In genomic region chr1:85943526-85943925, GRCh38 we compare ENCODE assay signal across 24 cellular contexts.
"Had no signal": no experiment of that assay in that cellular context is flagged by ENCODE, and none has a peak within 500 bp of the region (broad histone marks: within the 10 kb centered on the region; RNA-seq: fewer than 3 reads in every experiment).

No MANE protein-coding gene starts in this region.

- H3K4me3 Mint-ChIP-seq: activated CD4-positive, alpha-beta memory T cell treated with anti-CD3 and anti-CD28 coated beads, Interleukin-2, amount 10 ng/mL, durations not matched to agents 7 days and 5 days; activated naive CD4-positive, alpha-beta T cell treated with anti-CD3 and anti-CD28 coated beads, Interleukin-2, amount 10 ng/mL, durations not matched to agents 7 days and 5 days; activated T-cell treated with anti-CD3 and anti-CD28 coated beads, Interleukin-2, amount 50 U/mL, for 72 hours; mesothelial cell of epicardium; naive thymus-derived CD8-positive, alpha-beta T cell; neural progenitor cell had no signal

- H3K4me1 ChIP-seq: colonic mucosa, esophagus muscularis mucosa, left ventricle myocardium inferior, neural progenitor cell, testis, vagina had no signal

- H3K9me3 ChIP-seq: colonic mucosa, esophagus muscularis mucosa, left ventricle myocardium inferior, testis, vagina had no signal

- H3K27ac ChIP-seq: colonic mucosa, esophagus muscularis mucosa, left ventricle myocardium inferior, neural progenitor cell, testis, vagina had no signal

- H3K27me3 Mint-ChIP-seq: activated CD4-positive, alpha-beta memory T cell treated with anti-CD3 and anti-CD28 coated beads, Interleukin-2, amount 10 ng/mL, durations not matched to agents 7 days and 5 days; activated naive CD4-positive, alpha-beta T cell treated with anti-CD3 and anti-CD28 coated beads, Interleukin-2, amount 10 ng/mL, durations not matched to agents 7 days and 5 days had no signal

- H3K36me3 Mint-ChIP-seq: activated naive CD4-positive, alpha-beta T cell treated with anti-CD3 and anti-CD28 coated beads, Interleukin-2, amount 10 ng/mL, durations not matched to agents 7 days and 5 days; mesothelial cell of epicardium; naive thymus-derived CD8-positive, alpha-beta T cell; neural progenitor cell had no signal

- H3K27me3 ChIP-seq: colonic mucosa, esophagus muscularis mucosa, neural progenitor cell, testis, vagina had no signal

- DNase-seq: activated CD4-positive, alpha-beta memory T cell treated with anti-CD3 and anti-CD28 coated beads, Interleukin-2, amount 10 ng/mL, durations not matched to agents 7 days and 5 days; activated CD4-positive, alpha-beta T cell treated with anti-CD3 and anti-CD28 coated beads for 48 hours; activated effector memory CD4-positive, alpha-beta T cell treated with Interleukin-2 at 50 U/mL for 16 hours; activated naive CD4-positive, alpha-beta T cell treated with anti-CD3 and anti-CD28 coated beads, Interleukin-2, amount 10 ng/mL, durations not matched to agents 7 days and 5 days; activated T-cell treated with anti-CD3 and anti-CD28 coated beads, Interleukin-2, amount 50 U/mL, for 72 hours; amygdala; colonic mucosa; glutamatergic neuron; hippocampal formation; kidney glomerular epithelial cell; left ventricle myocardium inferior; naive thymus-derived CD8-positive, alpha-beta T cell; posterior cingulate gyrus; stimulated activated CD4-positive, alpha-beta T cell treated with anti-CD3 and anti-CD28 coated beads, Interleukin-15, amount 100 ng/mL, for 24 hours; stimulated activated CD4-positive, alpha-beta T cell treated with anti-CD3 and anti-CD28 coated beads, Interleukin-2, amount 100 ng/mL, for 48 hours; stimulated activated naive CD4-positive, alpha-beta T cell; testis; trophoblast cell had no signal

- H3K4me2 ChIP-seq: neural progenitor cell, smooth muscle cell had no signal

- H3K4me1 Mint-ChIP-seq: activated CD4-positive, alpha-beta memory T cell treated with anti-CD3 and anti-CD28 coated beads, Interleukin-2, amount 10 ng/mL, durations not matched to agents 7 days and 5 days; activated naive CD4-positive, alpha-beta T cell treated with anti-CD3 and anti-CD28 coated beads, Interleukin-2, amount 10 ng/mL, durations not matched to agents 7 days and 5 days; naive thymus-derived CD8-positive, alpha-beta T cell; neural progenitor cell had no signal

- H3K9me3 Mint-ChIP-seq: activated CD4-positive, alpha-beta memory T cell treated with anti-CD3 and anti-CD28 coated beads, Interleukin-2, amount 10 ng/mL, durations not matched to agents 7 days and 5 days; activated naive CD4-positive, alpha-beta T cell treated with anti-CD3 and anti-CD28 coated beads, Interleukin-2, amount 10 ng/mL, durations not matched to agents 7 days and 5 days; mesothelial cell of epicardium; neural progenitor cell had no signal

- H3K36me3 ChIP-seq: colonic mucosa, esophagus muscularis mucosa, left ventricle myocardium inferior, neural progenitor cell, vagina had no signal

- H3K9ac ChIP-seq: neural progenitor cell had no signal

- H3K27ac Mint-ChIP-seq: activated CD4-positive, alpha-beta memory T cell treated with anti-CD3 and anti-CD28 coated beads, Interleukin-2, amount 10 ng/mL, durations not matched to agents 7 days and 5 days; activated naive CD4-positive, alpha-beta T cell treated with anti-CD3 and anti-CD28 coated beads, Interleukin-2, amount 10 ng/mL, durations not matched to agents 7 days and 5 days; activated T-cell treated with anti-CD3 and anti-CD28 coated beads, Interleukin-2, amount 50 U/mL, for 72 hours; mesothelial cell of epicardium; naive thymus-derived CD8-positive, alpha-beta T cell; neural progenitor cell had no signal

- H2AFZ ChIP-seq: neural progenitor cell had no signal

- ATAC-seq: activated T-cell treated with anti-CD3 and anti-CD28 coated beads, Interleukin-2, amount 50 U/mL, for 72 hours; naive thymus-derived CD8-positive, alpha-beta T cell; sciatic nerve had no signal

- H3K4me3 ChIP-seq: colonic mucosa, esophagus muscularis mucosa, left ventricle myocardium inferior, neural progenitor cell, smooth muscle cell, testis, vagina had no signal
